In the genomic region with DNA sequence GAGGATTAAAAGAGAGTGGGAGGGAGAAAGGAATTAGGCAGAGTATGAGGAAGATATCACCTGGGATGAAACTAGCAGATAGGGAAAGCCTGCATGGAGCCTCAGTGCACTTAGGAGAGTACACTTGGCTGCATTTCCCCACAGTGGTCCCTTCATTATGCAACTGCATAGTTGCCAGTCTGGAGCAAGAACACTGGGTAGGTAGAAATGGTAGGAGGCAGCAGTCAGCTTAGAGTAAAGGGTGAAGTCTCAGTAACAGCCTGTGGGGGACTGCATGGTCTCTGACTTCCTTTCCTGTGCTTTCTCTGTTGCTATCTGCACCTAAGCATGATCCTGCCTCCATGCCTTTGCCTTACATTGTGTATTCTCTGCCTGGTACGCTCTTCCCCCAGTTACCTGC, we compare ENCODE assay signal across 9 cellular contexts. TPM values are rescaled to one million over a fixed set of nuclear protein-coding genes. Genes with fewer than 3 reads are reported as not detected.
DNase-seq lines count a peak whose midpoint lies in the region; ATAC-seq and TF ChIP-seq lines count a peak whose summit lies in the region.
"Had no signal": no experiment of that assay in that cellular context is flagged by ENCODE, and none has a peak within 500 bp of the region (broad histone marks: within the 10 kb centered on the region; RNA-seq: fewer than 3 reads in every experiment).

No MANE protein-coding gene starts in this region.

- peaks cover 60% of the 10 kb centered on the region for H3K4me1 Mint-ChIP-seq in activated naive CD4-positive, alpha-beta T cell treated with anti-CD3 and anti-CD28 coated beads, Interleukin-2, amount 10 ng/mL, durations not matched to agents 7 days and 5 days
- peaks cover 74% of the 10 kb centered on the region for H3K4me1 Mint-ChIP-seq in activated naive CD4-positive, alpha-beta T cell treated with anti-CD3 and anti-CD28 coated beads for 36 hours (ENCODE audit: low read depth)
- H3K4me1 Mint-ChIP-seq in T-helper 2 cell treated with Interferon-gamma antibody and Interleukin-4, amounts not matched to agents 5 μg/mL and 100 μg/mL, for 36 hours (ENCODE audit: low read depth): peaks cover 67% of the 10 kb centered on the region

- no peaks in the 10 kb centered on the region for H3K9me3 Mint-ChIP-seq in activated naive CD4-positive, alpha-beta T cell treated with anti-CD3 and anti-CD28 coated beads, Interleukin-2, amount 10 ng/mL, durations not matched to agents 7 days and 5 days
- H3K9me3 Mint-ChIP-seq in activated naive CD4-positive, alpha-beta T cell treated with anti-CD3 and anti-CD28 coated beads for 36 hours: no peaks in the 10 kb centered on the region
- H3K9me3 Mint-ChIP-seq in T-helper 2 cell treated with Interferon-gamma antibody and Interleukin-4, amounts not matched to agents 5 μg/mL and 100 μg/mL, for 36 hours: no peaks in the 10 kb centered on the region

- no peak for TF ChIP-seq CTCF in GM10248 (IDR thresholded peaks at IDR 0.05; ENCODE audit: control extremely low read depth, extremely low read depth, low read depth, missing control alignments)

- CTCF ChIA-PET in activated naive CD4-positive, alpha-beta T cell treated with anti-CD3 and anti-CD28 coated beads, Interleukin-2, amount 10 ng/mL, durations not matched to agents 7 days and 5 days (lab: Charles Lee): no interaction called here
- CTCF ChIA-PET in activated naive CD4-positive, alpha-beta T cell treated with anti-CD3 and anti-CD28 coated beads for 36 hours (lab: Charles Lee): interaction anchor here (1.1 kb wide), 1 partner anchor 45 kb away, joined by 4 read pairs; no protein-coding TSS in a partner anchor
- CTCF ChIA-PET in GM10248 (lab: Yijun Ruan, JAX): interaction anchor here (1.3 to 1.7 kb wide), 3 partner anchors 12 to 44 kb away, joined by 4 to 5 read pairs (median 4); partner anchors contain the start of gene PCGF5

- H3K27ac Mint-ChIP-seq in activated naive CD4-positive, alpha-beta T cell treated with anti-CD3 and anti-CD28 coated beads, Interleukin-2, amount 10 ng/mL, durations not matched to agents 7 days and 5 days: peak overlapping the region; percentile 5
- H3K27ac Mint-ChIP-seq in activated naive CD4-positive, alpha-beta T cell treated with anti-CD3 and anti-CD28 coated beads for 36 hours: no peak overlapping the region
- H3K27ac Mint-ChIP-seq in T-helper 2 cell treated with Interferon-gamma antibody and Interleukin-4, amounts not matched to agents 5 μg/mL and 100 μg/mL, for 36 hours: peak overlapping the region; percentile 69

- peaks cover 14% of the 10 kb centered on the region for H3K36me3 Mint-ChIP-seq in activated naive CD4-positive, alpha-beta T cell treated with anti-CD3 and anti-CD28 coated beads, Interleukin-2, amount 10 ng/mL, durations not matched to agents 7 days and 5 days
- no peaks in the 10 kb centered on the region for H3K36me3 Mint-ChIP-seq in activated naive CD4-positive, alpha-beta T cell treated with anti-CD3 and anti-CD28 coated beads for 36 hours (ENCODE audit: low read depth)
- H3K36me3 Mint-ChIP-seq in T-helper 2 cell treated with Interferon-gamma antibody and Interleukin-4, amounts not matched to agents 5 μg/mL and 100 μg/mL, for 36 hours (ENCODE audit: low read depth): no peaks in the 10 kb centered on the region

- no peaks in the 10 kb centered on the region for H3K27me3 Mint-ChIP-seq in activated naive CD4-positive, alpha-beta T cell treated with anti-CD3 and anti-CD28 coated beads, Interleukin-2, amount 10 ng/mL, durations not matched to agents 7 days and 5 days
- H3K27me3 Mint-ChIP-seq in activated naive CD4-positive, alpha-beta T cell treated with anti-CD3 and anti-CD28 coated beads for 36 hours (ENCODE audit: low read depth): no peaks in the 10 kb centered on the region
- no peaks in the 10 kb centered on the region for H3K27me3 Mint-ChIP-seq in T-helper 2 cell treated with Interferon-gamma antibody and Interleukin-4, amounts not matched to agents 5 μg/mL and 100 μg/mL, for 36 hours (ENCODE audit: low read depth)

- H3K4me3 Mint-ChIP-seq in activated naive CD4-positive, alpha-beta T cell treated with anti-CD3 and anti-CD28 coated beads, Interleukin-2, amount 10 ng/mL, durations not matched to agents 7 days and 5 days: no peak overlapping the region
- no peak overlapping the region for H3K4me3 Mint-ChIP-seq in activated naive CD4-positive, alpha-beta T cell treated with anti-CD3 and anti-CD28 coated beads for 36 hours
- H3K4me3 Mint-ChIP-seq in T-helper 2 cell treated with Interferon-gamma antibody and Interleukin-4, amounts not matched to agents 5 μg/mL and 100 μg/mL, for 36 hours: peak overlapping the region; percentile 49

- intact Hi-C loops in activated naive CD4-positive, alpha-beta T cell treated with anti-CD3 and anti-CD28 coated beads for 36 hours (cut with micrococcal nuclease): loop anchor here (10.0 kb wide), 1 partner anchor 1792 kb away; the partner anchor contains the start of gene IFIT5

- no peak for DNase-seq in activated naive CD4-positive, alpha-beta T cell treated with anti-CD3 and anti-CD28 coated beads, Interleukin-2, amount 10 ng/mL, durations not matched to agents 7 days and 5 days
- DNase-seq in activated naive CD4-positive, alpha-beta T cell treated with anti-CD3 and anti-CD28 coated beads for 36 hours: no peak
- no peak for DNase-seq in T-helper 2 cell treated with Interferon-gamma antibody and Interleukin-4, amounts not matched to agents 5 μg/mL and 100 μg/mL, for 36 hours (ENCODE audit: low spot score)
- DNase-seq in stimulated activated naive CD8-positive, alpha-beta T cell treated with anti-CD3 and anti-CD28 coated beads, Interleukin-15, Interleukin-2, amounts not matched to agents 100 U/mL and 50 U/mL, for 24 hours: no peak
- DNase-seq in GM10248 (ENCODE audit: extremely low spot score): no peak
- DNase-seq in RPMI8226: no peak
- DNase-seq in GF-D8 (lab: John Stamatoyannopoulos, UW): no peak
- DNase-seq: stimulated activated CD4-positive, alpha-beta T cell treated with anti-CD3 and anti-CD28 coated beads, Interleukin-1b, Interleukin-23, amount 100 ng/mL, for 48 hours had no signal

- POLR2A ChIA-PET in GM10248 (lab: Yijun Ruan, JAX): no interaction called here

- ATAC-seq in HG02571 (IDR thresholded peaks at IDR 0.05; ENCODE audit: unreplicated experiment): peak; percentile 32
- ATAC-seq in stimulated activated naive CD8-positive, alpha-beta T cell treated with anti-CD3 and anti-CD28 coated beads, Interleukin-15, Interleukin-2, amounts not matched to agents 100 U/mL and 50 U/mL, for 24 hours: peak; percentile 63

RNA-seq across cellular contexts. Expression of gene PCGF5, which starts 14.0 kb away (rescaled TPM):
- 10 to 100 TPM; 34.2 to 36.4 TPM for total RNA-seq in activated naive CD4-positive, alpha-beta T cell treated with anti-CD3 and anti-CD28 coated beads for 36 hours
